ENCODE assay signal across 19 cellular contexts in the genomic region with DNA sequence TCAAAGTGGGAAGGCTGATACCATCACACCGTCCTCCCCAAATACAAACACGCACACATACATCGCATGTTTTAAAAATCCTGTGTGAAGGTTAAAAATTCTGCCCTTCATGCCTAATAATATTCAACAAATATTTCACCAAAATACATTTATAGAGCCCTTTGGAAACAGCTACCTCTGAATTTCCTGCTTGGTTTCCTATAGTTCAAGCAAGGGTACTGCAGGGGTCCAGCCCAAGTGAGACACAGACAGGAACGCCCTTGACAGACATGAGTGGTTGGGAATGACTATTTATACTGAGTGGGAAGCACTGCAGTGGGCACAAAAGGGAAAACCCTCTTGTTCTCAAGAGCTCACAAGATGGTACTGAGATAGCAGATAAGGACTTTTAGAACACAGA. TPM values are rescaled to one million over a fixed set of nuclear protein-coding genes. Genes with fewer than 3 reads are reported as not detected.
DNase-seq lines count a peak whose midpoint lies in the region; ATAC-seq, FAIRE-seq and TF ChIP-seq lines count a peak whose summit lies in the region.
"Had no signal": no experiment of that assay in that cellular context is flagged by ENCODE, and none has a peak within 500 bp of the region (broad histone marks: within the 10 kb centered on the region; RNA-seq: fewer than 3 reads in every experiment).

No MANE protein-coding gene starts in this region.

- TF ChIP-seq RAD21 in IMR-90 (IDR thresholded peaks at IDR 0.05; ENCODE audit: low read length) = no peak

- TF ChIP-seq POLR2A in IMR-90 (IDR thresholded peaks at IDR 0.05; ENCODE audit: low read depth, low read length) = no peak

- peak overlapping the region; percentile 15 for H2BK5ac ChIP-seq in IMR-90 (ENCODE audit: low read depth, low read length, poor library complexity, severe bottlenecking)

- in situ Hi-C loops in IMR-90 (cut with MboI; ENCODE audit: low sequenced_read_pairs) (no loop called here), mammary epithelial cell (cut with MboI; ENCODE audit: low sequenced_read_pairs in 2 of 2) (no loop called here)

- H3K27me3 ChIP-seq in IMR-90 (ENCODE audit: control insufficient read depth, insufficient read depth, low read length) (no peaks in the 10 kb centered on the region), mammary epithelial cell (ENCODE audit: insufficient read depth, low read length) (no peaks in the 10 kb centered on the region), subcutaneous abdominal adipose tissue (ENCODE audit: control insufficient read depth in 5 of 5, insufficient read depth in 4 of 5, low read length in 5 of 5) (no peaks in the 10 kb centered on the region)
- H3K27me3 ChIP-seq: ovary had no signal

- dilution Hi-C loops in IMR-90 (cut with HindIII; ENCODE audit: low sequenced_read_pairs, unreplicated experiment) (no loop called here), mammary epithelial cell (cut with HindIII; ENCODE audit: low sequenced_read_pairs) (no loop called here)

- H2BK15ac ChIP-seq in IMR-90 (ENCODE audit: low read depth, low read length) = no peak overlapping the region

- intact Hi-C loops in IMR-90 (cut with micrococcal nuclease) (loop anchor here (1.0 kb wide), 1 partner anchor 8 kb away; no protein-coding TSS in a partner anchor), mammary epithelial cell (cut with micrococcal nuclease) (no loop called here), kidney (cut with DNase I) (no loop called here)

- no peak overlapping the region for H3K56ac ChIP-seq in IMR-90 (ENCODE audit: extremely low read depth, insufficient read depth, low read length)

- H2AK9ac ChIP-seq in IMR-90 (replicated peaks; ENCODE audit: low read depth, low read length, poor library complexity) = no peak overlapping the region

- peak overlapping the region; percentile 63 for H2BK20ac ChIP-seq in IMR-90 (ENCODE audit: low read depth, low read length)

- peak overlapping the region; percentile 44 for H2BK120ac ChIP-seq in IMR-90 (ENCODE audit: low read depth, low read length)

- no peak overlapping the region for H4K91ac ChIP-seq in IMR-90 (ENCODE audit: insufficient read depth, low read depth, low read length)

- H3K9me3 ChIP-seq in IMR-90 (ENCODE audit: control insufficient read depth, insufficient read depth, low read length) (no peaks in the 10 kb centered on the region), mammary epithelial cell (replicated peaks; ENCODE audit: insufficient read depth, low read length) (no peaks in the 10 kb centered on the region), kidney (ENCODE audit: control insufficient read depth in 1 of 2, low read length in 2 of 2) (no peaks in the 10 kb centered on the region), subcutaneous abdominal adipose tissue (ENCODE audit: control insufficient read depth in 5 of 5, low read length in 5 of 5) (no peaks in the 10 kb centered on the region)
- H3K9me3 ChIP-seq: ovary had no signal

- 0 out of 2 replicates have a peak, but pooled peaks cover 3% of the 10 kb centered on the region for H3K9me1 ChIP-seq in IMR-90 (ENCODE audit: insufficient read depth, low read length)

- peak overlapping the region; percentile 39; the same call in 1 of the 2 replicates for H3K27ac ChIP-seq in IMR-90 (ENCODE audit: insufficient read depth, low read length)
- H3K27ac ChIP-seq in mammary epithelial cell (ENCODE audit: insufficient read depth, low read depth, low read length) = peak overlapping the region; percentile 93
- H3K27ac ChIP-seq in kidney (ENCODE audit: low read depth in 2 of 2, low read length in 2 of 2) = peak overlapping the region; percentile 26 to 28
- peak overlapping the region; percentile 56 for H3K27ac ChIP-seq in subcutaneous abdominal adipose tissue (ENCODE audit: low read depth, low read length)

- no peak overlapping the region for H2AFZ ChIP-seq in IMR-90 (replicated peaks; ENCODE audit: low read length, poor library complexity)
- no peak overlapping the region for H2AFZ ChIP-seq in mammary epithelial cell (ENCODE audit: low read depth, low read length)

- no peak for DNase-seq in IMR-90
- no peak for DNase-seq in mammary epithelial cell
- no peak for DNase-seq in kidney
- no peak for DNase-seq in NCI-H146 (lab: John Stamatoyannopoulos, UW)
- no peak for DNase-seq in SIG-M5 treated with dmso at 0.1 percent for 504 hours (lab: John Stamatoyannopoulos, UW; ENCODE audit: unreplicated experiment)
- no peak for DNase-seq in NCI-H1930 (lab: John Stamatoyannopoulos, UW)
- DNase-seq: activated CD4-positive, alpha-beta T cell treated with anti-CD3 and anti-CD28 coated beads for 4 hours; activated CD8-positive, alpha-beta memory T cell treated with anti-CD3 and anti-CD28 coated beads, Interleukin-2, amount 50 U/mL, for 48 hours; activated naive CD4-positive, alpha-beta T cell treated with Interleukin-2 at 50 U/mL for 16 hours; DMS53; effector memory CD4-positive, alpha-beta T cell; immature natural killer cell; midbrain; NCI-H1417; ovary; SHP77 treated with DMSO at 0.1 percent for 48 hours; stimulated activated naive CD8-positive, alpha-beta T cell treated with anti-CD3 and anti-CD28 coated beads, Interleukin-15, Interleukin-2, amounts not matched to agents 100 U/mL and 50 U/mL, for 24 hours had no signal

- no CpG with 5 or more reads among the region's 4 CpGs for WGBS in IMR-90 (ENCODE audit: extremely low coverage in 2 of 2, insufficient read length in 1 of 2), 2 experiments
- whole genome bisulfite sequencing in mammary epithelial cell (ENCODE audit: low coverage, missing lambda C conversion rate) = 85% methylated on average over 4 of the region's 4 CpGs

- BruUV-seq in IMR-90 (replicated peaks; lab: Mats Ljungman, UMichigan) (no TSS peak), mammary epithelial cell (replicated peaks; lab: Mats Ljungman, UMichigan) (no TSS peak)

- H3K4ac ChIP-seq in IMR-90 (ENCODE audit: low read depth, low read length) = peak overlapping the region; percentile 30; the same call in 1 of the 2 replicates

- H4K20me1 ChIP-seq in IMR-90 (ENCODE audit: insufficient read depth, low read length) (no peaks in the 10 kb centered on the region), mammary epithelial cell (ENCODE audit: insufficient read depth, low read length) (no peaks in the 10 kb centered on the region)

- TF ChIP-seq CTCF in IMR-90 (conservative IDR thresholded peaks at IDR 0.05; ENCODE audit: low read depth, low read length) = no peak
- peak in 1 of 2 donors; percentile 6 for TF ChIP-seq CTCF in mammary epithelial cell (conservative IDR thresholded peaks at IDR 0.05 in 1 of 2, IDR thresholded peaks at IDR 0.05 in 1 of 2; ENCODE audit: extremely low read depth in 1 of 2, insufficient read depth in 1 of 2, low read depth in 1 of 2, low read length in 2 of 2)
- TF ChIP-seq CTCF in kidney (IDR thresholded peaks at IDR 0.05; ENCODE audit: borderline replicate concordance, extremely low read depth, insufficient read depth) = no peak

- H3K23ac ChIP-seq in IMR-90 (ENCODE audit: low read depth, low read length) = no peak overlapping the region

- H3K4me2 ChIP-seq in IMR-90 (ENCODE audit: low read depth, low read length) (no peak overlapping the region), mammary epithelial cell (ENCODE audit: insufficient read depth, low read depth, low read length) (no peak overlapping the region)

- peaks cover 12% of the 10 kb centered on the region for H3K4me1 ChIP-seq in IMR-90 (ENCODE audit: control insufficient read depth, insufficient read depth, low read length)
- peaks cover 40% of the 10 kb centered on the region for H3K4me1 ChIP-seq in mammary epithelial cell (ENCODE audit: insufficient read depth, low read length)
- no peaks in the 10 kb centered on the region for H3K4me1 ChIP-seq in kidney (ENCODE audit: control insufficient read depth in 1 of 2, insufficient read depth in 1 of 2, low read depth in 1 of 2, low read length in 2 of 2)
- peaks cover 2 to 12% (median 6%) of the 10 kb centered on the region in 5 donors for H3K4me1 ChIP-seq in subcutaneous abdominal adipose tissue (ENCODE audit: control insufficient read depth in 5 of 5, insufficient read depth in 5 of 5, low read length in 5 of 5)

- H3K36me3 ChIP-seq in IMR-90 (ENCODE audit: control insufficient read depth, insufficient read depth, low read length) (no peaks in the 10 kb centered on the region), mammary epithelial cell (ENCODE audit: insufficient read depth, low read length) (no peaks in the 10 kb centered on the region), kidney (ENCODE audit: control insufficient read depth in 1 of 2, insufficient read depth in 2 of 2, low read length in 2 of 2) (no peaks in the 10 kb centered on the region), subcutaneous abdominal adipose tissue (ENCODE audit: control insufficient read depth in 5 of 5, insufficient read depth in 5 of 5, low read length in 5 of 5) (no peaks in the 10 kb centered on the region)
- H3K36me3 ChIP-seq: ovary had no signal

- CTCF ChIA-PET in IMR-90 (lab: Yijun Ruan, JAX) (no interaction called here), mammary epithelial cell (lab: Charles Lee; ENCODE audit: low non-redundant PET) (no interaction called here)

- peak overlapping the region; percentile 50; the same call in 1 of the 2 replicates for H3K18ac ChIP-seq in IMR-90 (ENCODE audit: low read depth, low read length)

- no peaks in the 10 kb centered on the region for H3K79me2 ChIP-seq in mammary epithelial cell (ENCODE audit: insufficient read depth, low read length)

- ATAC-seq in IMR-90 (ENCODE audit: low read depth) (no peak), GM21423 (IDR thresholded peaks at IDR 0.05; ENCODE audit: unreplicated experiment) (no peak)
- ATAC-seq: stimulated activated naive CD8-positive, alpha-beta T cell treated with anti-CD3 and anti-CD28 coated beads, Interleukin-15, Interleukin-2, amounts not matched to agents 100 U/mL and 50 U/mL, for 24 hours had no signal

- H4K8ac ChIP-seq in IMR-90 (ENCODE audit: low read depth in 2 of 2, low read length in 2 of 2) = 0 out of 4 replicates have a peak overlapping the region, but pooled peaks of 1 of the 2 experiments have one; percentile 11

- H3K4me3 ChIP-seq in IMR-90 (ENCODE audit: insufficient read depth, low read depth, low read length) (no peak overlapping the region), mammary epithelial cell (replicated peaks in 1 of 3; ENCODE audit: insufficient read depth in 1 of 3, low read depth in 2 of 3, low read length in 3 of 3) (no peak overlapping the region), kidney (ENCODE audit: low read length in 2 of 2) (no peak overlapping the region), subcutaneous abdominal adipose tissue (ENCODE audit: low read depth in 1 of 5, low read length in 5 of 5) (no peak overlapping the region)
- H3K4me3 ChIP-seq: ovary had no signal

- POLR2A ChIA-PET in IMR-90 (lab: Charles Lee; ENCODE audit: unreplicated experiment) = no interaction called here

- H3K14ac ChIP-seq in IMR-90 (replicated peaks; ENCODE audit: low read depth, low read length) = no peak overlapping the region

- FAIRE-seq in kidney (lab: Jason Lieb, UNC) = no peak

- peak overlapping the region; percentile 54; the same call in 1 of the 2 replicates for H2AK5ac ChIP-seq in IMR-90 (ENCODE audit: low read depth, low read length)

- H4K5ac ChIP-seq in IMR-90 (ENCODE audit: low read depth, low read length) = no peak overlapping the region

- H3K9ac ChIP-seq in IMR-90 (ENCODE audit: low read depth, low read length) = no peak overlapping the region
- no peak overlapping the region for H3K9ac ChIP-seq in mammary epithelial cell (ENCODE audit: insufficient read depth, low read length)
- H3K9ac ChIP-seq in kidney (ENCODE audit: low read length in 2 of 2) = no peak overlapping the region
- H3K9ac ChIP-seq in subcutaneous abdominal adipose tissue (ENCODE audit: low read length in 5 of 5) = no peak overlapping the region

- H3K79me1 ChIP-seq in IMR-90 (ENCODE audit: low read depth in 1 of 2, low read length in 2 of 2) = no peaks in the 10 kb centered on the region

RNA-seq across cellular contexts. Expression of gene ST8SIA1, which starts 51.0 kb away (rescaled TPM):
- total RNA-seq in IMR-90 (2012; rRNA removed) = 0.28 TPM in 1 of 2 replicates, not detected in the other
- polyA plus RNA-seq in IMR-90 (2012; rRNA removed) = not detected in 2 replicates
- polyA plus RNA-seq in IMR-90 (2012; cell fraction: cytosol; rRNA removed) = not detected in 2 replicates
- not detected in 2 replicates for polyA plus RNA-seq in IMR-90 (2012; cell fraction: nucleus; rRNA removed; ENCODE audit: low replicate concordance)
- under 1 TPM; 0.50 to 0.87 TPM for total RNA-seq in mammary epithelial cell
- polyA plus RNA-seq in mammary epithelial cell = 0.70 TPM
- polyA minus RNA-seq in mammary epithelial cell = 5.9 TPM
- total RNA-seq in kidney = 4.7 TPM
- polyA plus RNA-seq in kidney (ENCODE audit: insufficient read depth, low read depth, low replicate concordance) = 2.8 TPM
- polyA plus RNA-seq: immature natural killer cell had no signal

Comparison
In these comparisons a context has a peak if more than half of its experiments do, and no peak if none do; other contexts are left out.
1. H3K27ac ChIP-seq: peak in every context shown above with its lines; median percentile 93 in mammary epithelial cell; 56 in subcutaneous abdominal adipose tissue; 39 in IMR-90; 27 in kidney.